1 cellular context compared by ENCODE assay signal in genomic region chr11:103222801-103223200, GRCh38.
TF ChIP-seq lines count a peak whose summit lies in the region.

No MANE protein-coding gene starts in this region.

TF ChIP-seq in IMR-90, 13 proteins besides CTCF, POLR2A, EP300 and RAD21 (continued from another document):
- no peak for TF ChIP-seq USF2 (IDR thresholded peaks at IDR 0.05; ENCODE audit: low read depth, low read length)
- TF ChIP-seq MAZ (IDR thresholded peaks at IDR 0.05; ENCODE audit: borderline replicate concordance, low read depth, low read length), result no peak
- no peak for TF ChIP-seq FOS (IDR thresholded peaks at IDR 0.05; ENCODE audit: low read depth, low read length)
TF ChIP-seq in IMR-90: peak in this region for 0.
